26 cellular contexts compared by ENCODE assay signal in genomic region chr11:101434241-101434640, GRCh38.
"Had no signal": no experiment of that assay in that cellular context is flagged by ENCODE, and none has a peak within 500 bp of the region (broad histone marks: within the 10 kb centered on the region; RNA-seq: fewer than 3 reads in every experiment).

No MANE protein-coding gene starts in this region.

- ATAC-seq: activated CD8-positive, alpha-beta T cell treated with anti-CD3 and anti-CD28 coated beads for 36 hours; activated T-cell treated with anti-CD3 and anti-CD28 coated beads, Interleukin-2, amount 50 U/mL, for 72 hours; activated T-helper 17 cell treated with anti-CD3 and anti-CD28 coated beads, Interleukin-2, amount 50 U/mL, for 72 hours; K562; PC-3 had no signal

- H3K9me3 ChIP-seq: Peyer's patch, SJCRH30 had no signal

- H3K4me1 ChIP-seq: SJCRH30 had no signal

- H3K4me3 ChIP-seq: K562, Peyer's patch, SJCRH30, SK-N-MC had no signal

- DNase-seq: activated CD4-positive, alpha-beta T cell treated with anti-CD3 and anti-CD28 coated beads, Interleukin-2, amount 10 ng/mL, durations not matched to agents 24 days and 14 days; activated CD4-positive, alpha-beta T cell treated with anti-CD3 and anti-CD28 coated beads, Interleukin-2, amount 50 U/mL, for 4 hours; activated CD8-positive, alpha-beta T cell treated with anti-CD3 and anti-CD28 coated beads for 36 hours; activated effector memory CD4-positive, alpha-beta T cell treated with anti-CD3 and anti-CD28 coated beads, Interleukin-2, amount 50 U/mL, for 16 hours; activated naive CD4-positive, alpha-beta T cell; activated naive CD4-positive, alpha-beta T cell treated with anti-CD3 and anti-CD28 coated beads, Interleukin-2, amount 50 U/mL, for 16 hours; activated naive CD8-positive, alpha-beta T cell treated with anti-CD3 and anti-CD28 coated beads for 36 hours; activated T-cell treated with anti-CD3 and anti-CD28 coated beads, Interleukin-2, amount 50 U/mL, for 1 hour; activated T-cell treated with anti-CD3 and anti-CD28 coated beads, Interleukin-2, amount 50 U/mL, for 72 hours; amniotic stem cell; aorta; brain microvascular endothelial cell; NCI-H1105; NCI-H1436; NCI-H1694 treated with DMSO at 0.1 percent for 48 hours; NCI-H2029; NCI-H345; NCI-H524 treated with DMSO at 0.1 percent for 48 hours; PC-3; Peyer's patch; RPMI8226; SHP77; SJCRH30 had no signal

- H3K27me3 ChIP-seq: brain microvascular endothelial cell, Peyer's patch, SJCRH30 had no signal

- H3K36me3 ChIP-seq: brain microvascular endothelial cell, Peyer's patch, SJCRH30 had no signal

- H3K27ac ChIP-seq: brain microvascular endothelial cell, Peyer's patch, SJCRH30, SK-N-MC had no signal
